14 cellular contexts compared by ENCODE assay signal in the genomic region with DNA sequence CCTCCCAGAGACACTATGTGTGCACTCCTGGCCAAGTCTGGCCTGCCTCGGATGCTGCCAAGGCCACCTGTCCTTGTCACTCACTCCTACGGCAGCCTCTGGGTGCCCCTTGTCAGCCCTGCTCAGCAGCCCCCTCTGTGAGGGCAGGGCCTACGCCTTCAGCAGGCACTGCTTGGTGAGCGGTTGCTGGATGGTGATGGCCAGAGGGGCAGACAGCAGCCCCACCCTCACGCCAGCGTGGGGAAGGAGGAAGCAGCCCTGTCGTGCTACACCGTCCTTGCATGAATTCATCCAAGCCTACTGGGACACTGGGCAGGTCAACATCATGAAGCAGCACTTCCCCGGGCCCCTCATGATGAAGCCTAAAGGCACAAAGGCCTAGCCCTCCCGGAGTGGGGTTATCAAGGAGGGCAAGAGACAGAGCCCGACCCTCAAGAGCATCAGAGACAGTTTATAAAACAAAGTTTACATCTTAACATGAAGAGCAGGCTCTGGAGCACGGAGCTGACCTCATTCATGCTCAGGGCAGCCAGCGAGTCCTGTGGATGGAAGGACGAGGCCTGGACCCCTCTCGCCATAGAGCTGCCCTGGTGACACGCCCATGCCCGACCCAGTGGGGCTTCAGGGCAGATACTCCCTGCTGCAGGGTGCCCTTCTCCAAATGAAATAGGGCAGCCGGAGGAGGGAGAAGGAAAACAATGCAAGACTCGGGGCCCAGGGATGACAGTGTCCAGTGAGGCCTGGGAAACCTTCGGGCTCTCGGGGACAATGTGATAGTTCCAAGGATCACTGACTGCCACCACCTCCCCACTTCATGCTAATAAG. TPM values are rescaled to one million over a fixed set of nuclear protein-coding genes. Genes with fewer than 3 reads are reported as not detected.
"Had no signal": no experiment of that assay in that cellular context is flagged by ENCODE, and none has a peak within 500 bp of the region (broad histone marks: within the 10 kb centered on the region; RNA-seq: fewer than 3 reads in every experiment).

No MANE protein-coding gene starts in this region.

- DNase-seq: activated CD4-positive, alpha-beta T cell treated with anti-CD3 and anti-CD28 coated beads, Interleukin-2, amount 10 ng/mL, durations not matched to agents 24 days and 14 days; activated T-cell treated with anti-CD3 and anti-CD28 coated beads for 4 hours; dermis blood vessel endothelial cell; endodermal cell; erythroblast; immature natural killer cell had no signal

- H3K9me3 Mint-ChIP-seq: activated CD4-positive, alpha-beta T cell treated with anti-CD3 and anti-CD28 coated beads, Interleukin-2, amount 10 ng/mL, durations not matched to agents 24 days and 14 days; activated naive CD4-positive, alpha-beta T cell treated with anti-CD3 and anti-CD28 coated beads, Interleukin-2, amount 50 U/mL, for 24 hours; activated T-helper 2 cell treated with anti-CD3 and anti-CD28 coated beads, Interferon-gamma antibody, Interleukin-2, Interleukin-4, amounts not matched to agents 10 μg/mL and 5 μg/mL and 100 μg/mL, durations not matched to agents 14 hours and 24 hours and 36 hours; central memory CD8-positive, alpha-beta T cell; endodermal cell; immature natural killer cell; WTC11 had no signal

- H3K4me1 Mint-ChIP-seq: activated CD4-positive, alpha-beta T cell treated with anti-CD3 and anti-CD28 coated beads, Interleukin-2, amount 10 ng/mL, durations not matched to agents 24 days and 14 days; activated naive CD4-positive, alpha-beta T cell treated with anti-CD3 and anti-CD28 coated beads, Interleukin-2, amount 50 U/mL, for 24 hours; central memory CD8-positive, alpha-beta T cell; immature natural killer cell had no signal

- H3K27ac Mint-ChIP-seq: activated CD4-positive, alpha-beta T cell treated with anti-CD3 and anti-CD28 coated beads, Interleukin-2, amount 10 ng/mL, durations not matched to agents 24 days and 14 days; activated naive CD4-positive, alpha-beta T cell treated with anti-CD3 and anti-CD28 coated beads, Interleukin-2, amount 50 U/mL, for 24 hours; activated T-helper 2 cell treated with anti-CD3 and anti-CD28 coated beads, Interferon-gamma antibody, Interleukin-2, Interleukin-4, amounts not matched to agents 10 μg/mL and 5 μg/mL and 100 μg/mL, durations not matched to agents 14 hours and 24 hours and 36 hours; endodermal cell; immature natural killer cell; WTC11 had no signal

- H3K27me3 Mint-ChIP-seq: central memory CD8-positive, alpha-beta T cell had no signal

- H3K36me3 Mint-ChIP-seq: activated naive CD4-positive, alpha-beta T cell treated with anti-CD3 and anti-CD28 coated beads, Interleukin-2, amount 50 U/mL, for 24 hours; immature natural killer cell; WTC11 had no signal

- ATAC-seq: SK-N-SH treated with all-trans-retinoic acid at 6 μM for 48 hours, WTC11 had no signal

- H3K4me3 Mint-ChIP-seq: activated CD4-positive, alpha-beta T cell treated with anti-CD3 and anti-CD28 coated beads, Interleukin-2, amount 10 ng/mL, durations not matched to agents 24 days and 14 days; activated naive CD4-positive, alpha-beta T cell treated with anti-CD3 and anti-CD28 coated beads, Interleukin-2, amount 50 U/mL, for 24 hours; central memory CD8-positive, alpha-beta T cell; endodermal cell; immature natural killer cell; nephron; WTC11 had no signal

- H3K27ac ChIP-seq: skin epidermis had no signal

- H3K4me3 ChIP-seq: skin epidermis had no signal

RNA-seq across cellular contexts. Expression of gene CHDH, which starts 25.3 kb away (rescaled TPM):
- polyA plus RNA-seq: immature natural killer cell had no signal

RNA-seq across cellular contexts. Expression of gene IL17RB, which starts 25.4 kb away (rescaled TPM):
- total RNA-seq: dermis blood vessel endothelial cell, glomerular endothelial cell had no signal
